12 cellular contexts compared by ENCODE assay signal in the genomic region with DNA sequence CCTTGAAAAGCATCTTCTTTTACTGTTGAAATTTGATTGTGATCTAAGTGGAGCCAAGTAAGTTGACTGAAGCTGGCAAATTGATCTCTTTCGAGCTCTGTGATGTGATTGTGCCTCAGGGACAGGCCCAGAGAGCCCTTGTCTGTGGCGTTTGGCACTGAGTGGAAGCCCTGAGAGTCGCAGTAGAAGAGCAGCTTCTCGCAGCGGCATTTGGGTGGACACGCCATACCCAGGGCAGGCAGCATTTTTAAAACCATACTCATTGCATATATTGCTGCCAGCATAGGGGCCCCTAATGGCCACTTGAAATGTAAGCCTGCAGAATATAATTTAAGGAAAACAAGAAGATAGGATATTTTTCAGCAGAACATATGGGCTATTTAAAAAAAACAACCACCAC. TPM values are rescaled to one million over a fixed set of nuclear protein-coding genes. Genes with fewer than 3 reads are reported as not detected.
DNase-seq lines count a peak whose midpoint lies in the region; TF ChIP-seq lines count a peak whose summit lies in the region.
"Had no signal": no experiment of that assay in that cellular context is flagged by ENCODE, and none has a peak within 500 bp of the region (broad histone marks: within the 10 kb centered on the region; RNA-seq: fewer than 3 reads in every experiment).

No MANE protein-coding gene starts in this region.

- H3K27ac Mint-ChIP-seq in progenitor cell of endocrine pancreas: no peak overlapping the region
- no peak overlapping the region for H3K27ac Mint-ChIP-seq in endodermal cell

- TF ChIP-seq CTCF in progenitor cell of endocrine pancreas (IDR thresholded peaks at IDR 0.05; ENCODE audit: unreplicated experiment) (no peak), endodermal cell (conservative IDR thresholded peaks at IDR 0.05) (no peak)

- H3K27me3 ChIP-seq in endocrine pancreas (ENCODE audit: control insufficient read depth, insufficient read depth, low read length): no peaks in the 10 kb centered on the region
- H3K27me3 ChIP-seq in endodermal cell (ENCODE audit: control insufficient read depth, insufficient read depth, low read length, poor library complexity, severe bottlenecking): no peaks in the 10 kb centered on the region
- H3K27me3 ChIP-seq: Peyer's patch, vagina had no signal

- H3K9me3 ChIP-seq in endocrine pancreas (ENCODE audit: control insufficient read depth, low read length): peaks cover 2% of the 10 kb centered on the region
- H3K9me3 ChIP-seq in endodermal cell (ENCODE audit: control insufficient read depth, low read length): no peaks in the 10 kb centered on the region
- H3K9me3 ChIP-seq: Peyer's patch, vagina had no signal

- no peak overlapping the region for H3K27ac ChIP-seq in endodermal cell (ENCODE audit: low read depth, low read length)
- H3K27ac ChIP-seq: Peyer's patch, vagina had no signal

- WGBS in endodermal cell (ENCODE audit: insufficient coverage in 1 of 2, insufficient read length in 1 of 2), 2 experiments: 94 to 100% methylated on average over 1 to 6 of the region's 6 CpGs

- H3K36me3 Mint-ChIP-seq in progenitor cell of endocrine pancreas (ENCODE audit: insufficient read depth) (peaks cover 1% of the 10 kb centered on the region), endodermal cell (ENCODE audit: low read depth) (peaks cover 10% of the 10 kb centered on the region)

- peak overlapping the region; percentile 72 for H3K4me3 ChIP-seq in endocrine pancreas (ENCODE audit: control insufficient read depth, insufficient read depth, low read length)
- H3K4me3 ChIP-seq in endodermal cell (ENCODE audit: low read length): no peak overlapping the region
- H3K4me3 ChIP-seq: vagina had no signal

- peaks cover 31% of the 10 kb centered on the region for H3K4me1 ChIP-seq in endocrine pancreas (ENCODE audit: control insufficient read depth, insufficient read depth, low read length)
- H3K4me1 ChIP-seq in endodermal cell (ENCODE audit: control insufficient read depth, insufficient read depth, low read length): peaks cover 15% of the 10 kb centered on the region
- H3K4me1 ChIP-seq: Peyer's patch had no signal

- H3K9me3 Mint-ChIP-seq in progenitor cell of endocrine pancreas (ENCODE audit: low read depth): no peaks in the 10 kb centered on the region
- H3K9me3 Mint-ChIP-seq in endodermal cell: no peaks in the 10 kb centered on the region

- H3K4me1 Mint-ChIP-seq in progenitor cell of endocrine pancreas (ENCODE audit: low read depth) (peaks cover 43% of the 10 kb centered on the region), endodermal cell (peaks cover 59% of the 10 kb centered on the region)

- H3K4me3 Mint-ChIP-seq in progenitor cell of endocrine pancreas (ENCODE audit: low read depth) (no peak overlapping the region), endodermal cell (no peak overlapping the region)

- H3K27me3 Mint-ChIP-seq in progenitor cell of endocrine pancreas (no peaks in the 10 kb centered on the region), endodermal cell (ENCODE audit: insufficient read depth) (no peaks in the 10 kb centered on the region)

- no peaks in the 10 kb centered on the region for H3K36me3 ChIP-seq in endocrine pancreas (ENCODE audit: control insufficient read depth, insufficient read depth, low read length)
- H3K36me3 ChIP-seq in endodermal cell (ENCODE audit: control insufficient read depth, insufficient read depth, low read length): peaks cover 13% of the 10 kb centered on the region
- H3K36me3 ChIP-seq: Peyer's patch, vagina had no signal

- DNase-seq in Ammon's horn (ENCODE audit: low spot score) (peak; percentile 79), SHP77 (lab: John Stamatoyannopoulos, UW) (peak; percentile 21 to 56), nucleus accumbens (lab: John Stamatoyannopoulos, UW) (peak in 42 of 56 donors; percentile 4 to 75 (median 37)), progenitor cell of endocrine pancreas (ENCODE audit: low spot score, unreplicated experiment) (no peak), DMS153 treated with DMSO at 0.1 percent for 48 hours (lab: John Stamatoyannopoulos, UW; ENCODE audit: unreplicated experiment) (no peak), endodermal cell (no peak)
- no peak for DNase-seq in stimulated activated naive CD4-positive, alpha-beta T cell treated with Interleukin-2 at 50 U/mL for 16 hours (lab: John Stamatoyannopoulos, UW)
- DNase-seq: AML-193, GDM1, Peyer's patch had no signal

- H3K9ac ChIP-seq in endocrine pancreas (ENCODE audit: control insufficient read depth, insufficient read depth, low read length) (no peak overlapping the region), endodermal cell (ENCODE audit: extremely low read depth, low read length, poor library complexity, severe bottlenecking) (no peak overlapping the region)

RNA-seq across cellular contexts. Expression of a gene that starts 0.9 kb away (rescaled TPM):
- total RNA-seq in progenitor cell of endocrine pancreas: not detected in 2 replicates
- not detected for total RNA-seq in endodermal cell
- polyA plus RNA-seq in endodermal cell (2013, experiment 1 of 2): 6.3 TPM
- polyA plus RNA-seq in endodermal cell (2013, experiment 2 of 2): 3.5 TPM

Comparison
In these comparisons a context has a peak if more than half of its experiments do, and no peak if none do; other contexts are left out.
1. DNase-seq: peak in Ammon's horn (single experiment), SHP77 (2 of 2) and nucleus accumbens (42 of 56); none in progenitor cell of endocrine pancreas (single experiment), DMS153 treated with DMSO at 0.1 percent for 48 hours (single experiment), stimulated activated naive CD4-positive, alpha-beta T cell treated with Interleukin-2 at 50 U/mL for 16 hours (single experiment) and endodermal cell (single experiment).